20 cellular contexts compared by ENCODE assay signal in genomic region chr4:156766846-156767245, GRCh38.
A peak's percentile ranks its signal among the peaks of the same experiment; 100 is the strongest.
DNase-seq lines count a peak whose midpoint lies in the region; TF ChIP-seq lines count a peak whose summit lies in the region.
"Had no signal": no experiment of that assay in that cellular context is flagged by ENCODE, and none has a peak within 500 bp of the region (broad histone marks: within the 10 kb centered on the region; RNA-seq: fewer than 3 reads in every experiment).

No MANE protein-coding gene starts in this region.

- DNase-seq in A172 (ENCODE audit: low spot score), result peak; percentile 26
- peak; percentile 17 for DNase-seq in HFFc6
- DNase-seq in amniotic epithelial cell (ENCODE audit: low read depth), result peak; percentile 42
- DNase-seq in kidney glomerular epithelial cell (lab: John Stamatoyannopoulos, UW), result peak; percentile 70
- no peak for DNase-seq in activated effector memory CD4-positive, alpha-beta T cell treated with Interleukin-2 at 50 U/mL for 16 hours
- DNase-seq in stimulated activated naive CD4-positive, alpha-beta T cell treated with Interleukin-2 at 50 U/mL for 16 hours (lab: John Stamatoyannopoulos, UW), result no peak
- DNase-seq in NCI-H2107 (lab: John Stamatoyannopoulos, UW), result no peak
- DNase-seq in activated naive CD4-positive, alpha-beta T cell (lab: John Stamatoyannopoulos, UW), result no peak
- DNase-seq: 8988T; BE2C; Caco-2; CD4-positive, CD25-positive, alpha-beta regulatory T cell; DMS153; NCI-H1048; NCI-H1436; NCI-H1930; NCI-H345; NCI-H524 treated with DMSO at 0.1 percent for 48 hours; PC-9; SJCRH30 had no signal

- H3K4me3 Mint-ChIP-seq in HFFc6, result peak overlapping the region; percentile 47; the same call in 1 of the 2 replicates
- H3K4me3 Mint-ChIP-seq: CD4-positive, CD25-positive, alpha-beta regulatory T cell had no signal

- no peaks in the 10 kb centered on the region for H3K9me3 Mint-ChIP-seq in HFFc6

- TF ChIP-seq CTCF in HFFc6 (IDR thresholded peaks at IDR 0.05), result no peak

- peaks cover 53% of the 10 kb centered on the region for H3K36me3 Mint-ChIP-seq in HFFc6 (ENCODE audit: low read depth)
- H3K36me3 Mint-ChIP-seq: CD4-positive, CD25-positive, alpha-beta regulatory T cell had no signal

- peaks cover 92% of the 10 kb centered on the region for H3K4me1 Mint-ChIP-seq in HFFc6 (ENCODE audit: low read depth)
- H3K4me1 Mint-ChIP-seq: CD4-positive, CD25-positive, alpha-beta regulatory T cell had no signal

- H3K27me3 Mint-ChIP-seq in HFFc6 (ENCODE audit: insufficient read depth), result no peaks in the 10 kb centered on the region
- H3K27me3 Mint-ChIP-seq: CD4-positive, CD25-positive, alpha-beta regulatory T cell had no signal

- H3K27ac Mint-ChIP-seq in HFFc6, result peak overlapping the region; percentile 66
- H3K27ac Mint-ChIP-seq: CD4-positive, CD25-positive, alpha-beta regulatory T cell had no signal

Comparison
In these comparisons a context has a peak if more than half of its experiments do, and no peak if none do; other contexts are left out.
1. DNase-seq: peak in A172 (single experiment), HFFc6 (single experiment), amniotic epithelial cell (single experiment) and kidney glomerular epithelial cell (single experiment); none in activated effector memory CD4-positive, alpha-beta T cell treated with Interleukin-2 at 50 U/mL for 16 hours (single experiment), stimulated activated naive CD4-positive, alpha-beta T cell treated with Interleukin-2 at 50 U/mL for 16 hours (single experiment), NCI-H2107 (single experiment) and activated naive CD4-positive, alpha-beta T cell (0 of 4).